ENCODE assay signal across 1 cellular context in the genomic region with DNA sequence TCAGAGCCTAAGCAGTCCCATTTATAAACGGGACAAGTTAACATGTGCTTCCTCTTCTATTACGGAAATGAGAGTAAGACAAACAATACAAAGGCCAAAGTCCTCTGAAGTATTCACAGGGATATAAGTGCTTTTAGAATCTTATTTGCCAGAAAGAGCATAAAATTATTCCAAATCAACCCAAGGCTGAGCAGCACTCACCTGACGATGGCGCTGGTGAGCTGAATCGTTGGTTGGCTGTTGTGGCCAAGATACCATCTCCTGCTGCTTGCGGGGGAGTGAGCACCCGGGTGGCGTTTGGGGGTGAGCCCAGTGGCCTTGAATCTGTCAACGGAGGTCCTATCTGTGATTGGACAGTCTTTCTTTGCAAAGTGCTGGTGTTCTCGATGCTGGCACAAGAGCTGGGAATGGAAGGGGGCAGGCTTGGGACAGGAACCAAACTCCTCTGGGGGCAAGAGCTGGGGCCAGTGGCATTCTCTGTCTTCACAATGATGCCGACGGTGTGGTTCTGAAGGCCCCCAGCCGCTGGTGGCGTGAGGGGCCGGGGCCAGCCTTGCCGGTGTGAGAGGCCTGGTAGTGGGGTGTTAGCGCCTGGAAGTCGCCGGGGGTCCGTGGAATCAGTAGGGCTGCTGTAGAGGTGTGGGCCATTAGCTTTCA.
TF ChIP-seq lines count a peak whose summit lies in the region.

No MANE protein-coding gene starts in this region.

TF ChIP-seq in K562, 482 proteins besides CTCF, POLR2A, EP300 and RAD21 (continued from another document and continues in another):
- TF ChIP-seq, protein P1, sequence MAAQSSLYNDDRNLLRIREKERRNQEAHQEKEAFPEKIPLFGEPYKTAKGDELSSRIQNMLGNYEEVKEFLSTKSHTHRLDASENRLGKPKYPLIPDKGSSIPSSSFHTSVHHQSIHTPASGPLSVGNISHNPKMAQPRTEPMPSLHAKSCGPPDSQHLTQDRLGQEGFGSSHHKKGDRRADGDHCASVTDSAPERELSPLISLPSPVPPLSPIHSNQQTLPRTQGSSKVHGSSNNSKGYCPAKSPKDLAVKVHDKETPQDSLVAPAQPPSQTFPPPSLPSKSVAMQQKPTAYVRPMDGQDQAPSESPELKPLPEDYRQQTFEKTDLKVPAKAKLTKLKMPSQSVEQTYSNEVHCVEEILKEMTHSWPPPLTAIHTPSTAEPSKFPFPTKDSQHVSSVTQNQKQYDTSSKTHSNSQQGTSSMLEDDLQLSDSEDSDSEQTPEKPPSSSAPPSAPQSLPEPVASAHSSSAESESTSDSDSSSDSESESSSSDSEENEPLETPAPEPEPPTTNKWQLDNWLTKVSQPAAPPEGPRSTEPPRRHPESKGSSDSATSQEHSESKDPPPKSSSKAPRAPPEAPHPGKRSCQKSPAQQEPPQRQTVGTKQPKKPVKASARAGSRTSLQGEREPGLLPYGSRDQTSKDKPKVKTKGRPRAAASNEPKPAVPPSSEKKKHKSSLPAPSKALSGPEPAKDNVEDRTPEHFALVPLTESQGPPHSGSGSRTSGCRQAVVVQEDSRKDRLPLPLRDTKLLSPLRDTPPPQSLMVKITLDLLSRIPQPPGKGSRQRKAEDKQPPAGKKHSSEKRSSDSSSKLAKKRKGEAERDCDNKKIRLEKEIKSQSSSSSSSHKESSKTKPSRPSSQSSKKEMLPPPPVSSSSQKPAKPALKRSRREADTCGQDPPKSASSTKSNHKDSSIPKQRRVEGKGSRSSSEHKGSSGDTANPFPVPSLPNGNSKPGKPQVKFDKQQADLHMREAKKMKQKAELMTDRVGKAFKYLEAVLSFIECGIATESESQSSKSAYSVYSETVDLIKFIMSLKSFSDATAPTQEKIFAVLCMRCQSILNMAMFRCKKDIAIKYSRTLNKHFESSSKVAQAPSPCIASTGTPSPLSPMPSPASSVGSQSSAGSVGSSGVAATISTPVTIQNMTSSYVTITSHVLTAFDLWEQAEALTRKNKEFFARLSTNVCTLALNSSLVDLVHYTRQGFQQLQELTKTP (IDR thresholded peaks at IDR 0.05; ENCODE audit: low read depth in 1 of 2, partially characterized antibody in 2 of 2), result no peak
- TF ChIP-seq, protein P2, sequence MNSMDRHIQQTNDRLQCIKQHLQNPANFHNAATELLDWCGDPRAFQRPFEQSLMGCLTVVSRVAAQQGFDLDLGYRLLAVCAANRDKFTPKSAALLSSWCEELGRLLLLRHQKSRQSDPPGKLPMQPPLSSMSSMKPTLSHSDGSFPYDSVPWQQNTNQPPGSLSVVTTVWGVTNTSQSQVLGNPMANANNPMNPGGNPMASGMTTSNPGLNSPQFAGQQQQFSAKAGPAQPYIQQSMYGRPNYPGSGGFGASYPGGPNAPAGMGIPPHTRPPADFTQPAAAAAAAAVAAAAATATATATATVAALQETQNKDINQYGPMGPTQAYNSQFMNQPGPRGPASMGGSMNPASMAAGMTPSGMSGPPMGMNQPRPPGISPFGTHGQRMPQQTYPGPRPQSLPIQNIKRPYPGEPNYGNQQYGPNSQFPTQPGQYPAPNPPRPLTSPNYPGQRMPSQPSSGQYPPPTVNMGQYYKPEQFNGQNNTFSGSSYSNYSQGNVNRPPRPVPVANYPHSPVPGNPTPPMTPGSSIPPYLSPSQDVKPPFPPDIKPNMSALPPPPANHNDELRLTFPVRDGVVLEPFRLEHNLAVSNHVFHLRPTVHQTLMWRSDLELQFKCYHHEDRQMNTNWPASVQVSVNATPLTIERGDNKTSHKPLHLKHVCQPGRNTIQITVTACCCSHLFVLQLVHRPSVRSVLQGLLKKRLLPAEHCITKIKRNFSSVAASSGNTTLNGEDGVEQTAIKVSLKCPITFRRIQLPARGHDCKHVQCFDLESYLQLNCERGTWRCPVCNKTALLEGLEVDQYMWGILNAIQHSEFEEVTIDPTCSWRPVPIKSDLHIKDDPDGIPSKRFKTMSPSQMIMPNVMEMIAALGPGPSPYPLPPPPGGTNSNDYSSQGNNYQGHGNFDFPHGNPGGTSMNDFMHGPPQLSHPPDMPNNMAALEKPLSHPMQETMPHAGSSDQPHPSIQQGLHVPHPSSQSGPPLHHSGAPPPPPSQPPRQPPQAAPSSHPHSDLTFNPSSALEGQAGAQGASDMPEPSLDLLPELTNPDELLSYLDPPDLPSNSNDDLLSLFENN (IDR thresholded peaks at IDR 0.05; ENCODE audit: low read depth in 2 of 2, low read length in 2 of 2), result peak in 1 of 2 experiments; percentile 89; a peak in 2 of 4 replicates
- TF ChIP-seq FOXM1 (IDR thresholded peaks at IDR 0.05; ENCODE audit: low read depth) (0 out of 2 replicates have a peak, but pooled peaks have one; percentile 27), FOXM1 (CRISPR knock-in tag; IDR thresholded peaks at IDR 0.05; ENCODE audit: low read depth) (no peak), ZEB2 (IDR thresholded peaks at IDR 0.05) (no peak), U2AF2 (optimal IDR thresholded peaks at IDR 0.05; ENCODE audit: low read depth, low read length) (no peak), SMARCE1 (IDR thresholded peaks at IDR 0.05) (peak; percentile 91), HSF4 (CRISPR knock-in tag; IDR thresholded peaks at IDR 0.05; ENCODE audit: borderline replicate concordance) (no peak), PTTG1 (tag; IDR thresholded peaks at IDR 0.05; ENCODE audit: low read depth) (no peak), ZNF699 (CRISPR knock-in tag; IDR thresholded peaks at IDR 0.05; ENCODE audit: insufficient replicate concordance) (no peak), HMG20B (CRISPR knock-in tag; IDR thresholded peaks at IDR 0.05) (no peak), HMGN3 (IDR thresholded peaks at IDR 0.05; ENCODE audit: borderline replicate concordance, extremely low read depth, insufficient read length, low read depth, low read length) (peak; percentile 75), ELF4 (CRISPR knock-in tag; IDR thresholded peaks at IDR 0.05) (no peak), PPARD (CRISPR knock-in tag; IDR thresholded peaks at IDR 0.05) (no peak), L3MBTL2 (IDR thresholded peaks at IDR 0.05) (peak; percentile 63), SETDB1 (IDR thresholded peaks at IDR 0.05; ENCODE audit: low read length) (no peak), FOXP1 (CRISPR knock-in tag; IDR thresholded peaks at IDR 0.05) (peak; percentile 70), CBX5 (IDR thresholded peaks at IDR 0.05; ENCODE audit: borderline replicate concordance, low read depth) (no peak), HNRNPH1 (optimal IDR thresholded peaks at IDR 0.05; ENCODE audit: low read depth, low read length) (no peak), CHCHD3 (CRISPR knock-in tag; IDR thresholded peaks at IDR 0.05) (no peak), NCOA6 (IDR thresholded peaks at IDR 0.05) (no peak)
- TF ChIP-seq, protein P3, sequence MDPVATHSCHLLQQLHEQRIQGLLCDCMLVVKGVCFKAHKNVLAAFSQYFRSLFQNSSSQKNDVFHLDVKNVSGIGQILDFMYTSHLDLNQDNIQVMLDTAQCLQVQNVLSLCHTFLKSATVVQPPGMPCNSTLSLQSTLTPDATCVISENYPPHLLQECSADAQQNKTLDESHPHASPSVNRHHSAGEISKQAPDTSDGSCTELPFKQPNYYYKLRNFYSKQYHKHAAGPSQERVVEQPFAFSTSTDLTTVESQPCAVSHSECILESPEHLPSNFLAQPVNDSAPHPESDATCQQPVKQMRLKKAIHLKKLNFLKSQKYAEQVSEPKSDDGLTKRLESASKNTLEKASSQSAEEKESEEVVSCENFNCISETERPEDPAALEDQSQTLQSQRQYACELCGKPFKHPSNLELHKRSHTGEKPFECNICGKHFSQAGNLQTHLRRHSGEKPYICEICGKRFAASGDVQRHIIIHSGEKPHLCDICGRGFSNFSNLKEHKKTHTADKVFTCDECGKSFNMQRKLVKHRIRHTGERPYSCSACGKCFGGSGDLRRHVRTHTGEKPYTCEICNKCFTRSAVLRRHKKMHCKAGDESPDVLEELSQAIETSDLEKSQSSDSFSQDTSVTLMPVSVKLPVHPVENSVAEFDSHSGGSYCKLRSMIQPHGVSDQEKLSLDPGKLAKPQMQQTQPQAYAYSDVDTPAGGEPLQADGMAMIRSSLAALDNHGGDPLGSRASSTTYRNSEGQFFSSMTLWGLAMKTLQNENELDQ (CRISPR knock-in tag; IDR thresholded peaks at IDR 0.05; ENCODE audit: borderline replicate concordance), result no peak
- TF ChIP-seq, protein P4, sequence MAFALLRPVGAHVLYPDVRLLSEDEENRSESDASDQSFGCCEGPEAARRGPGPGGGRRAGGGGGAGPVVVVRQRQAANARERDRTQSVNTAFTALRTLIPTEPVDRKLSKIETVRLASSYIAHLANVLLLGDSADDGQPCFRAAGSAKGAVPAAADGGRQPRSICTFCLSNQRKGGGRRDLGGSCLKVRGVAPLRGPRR (CRISPR knock-in tag; IDR thresholded peaks at IDR 0.05), result no peak
- TF ChIP-seq, protein P5, sequence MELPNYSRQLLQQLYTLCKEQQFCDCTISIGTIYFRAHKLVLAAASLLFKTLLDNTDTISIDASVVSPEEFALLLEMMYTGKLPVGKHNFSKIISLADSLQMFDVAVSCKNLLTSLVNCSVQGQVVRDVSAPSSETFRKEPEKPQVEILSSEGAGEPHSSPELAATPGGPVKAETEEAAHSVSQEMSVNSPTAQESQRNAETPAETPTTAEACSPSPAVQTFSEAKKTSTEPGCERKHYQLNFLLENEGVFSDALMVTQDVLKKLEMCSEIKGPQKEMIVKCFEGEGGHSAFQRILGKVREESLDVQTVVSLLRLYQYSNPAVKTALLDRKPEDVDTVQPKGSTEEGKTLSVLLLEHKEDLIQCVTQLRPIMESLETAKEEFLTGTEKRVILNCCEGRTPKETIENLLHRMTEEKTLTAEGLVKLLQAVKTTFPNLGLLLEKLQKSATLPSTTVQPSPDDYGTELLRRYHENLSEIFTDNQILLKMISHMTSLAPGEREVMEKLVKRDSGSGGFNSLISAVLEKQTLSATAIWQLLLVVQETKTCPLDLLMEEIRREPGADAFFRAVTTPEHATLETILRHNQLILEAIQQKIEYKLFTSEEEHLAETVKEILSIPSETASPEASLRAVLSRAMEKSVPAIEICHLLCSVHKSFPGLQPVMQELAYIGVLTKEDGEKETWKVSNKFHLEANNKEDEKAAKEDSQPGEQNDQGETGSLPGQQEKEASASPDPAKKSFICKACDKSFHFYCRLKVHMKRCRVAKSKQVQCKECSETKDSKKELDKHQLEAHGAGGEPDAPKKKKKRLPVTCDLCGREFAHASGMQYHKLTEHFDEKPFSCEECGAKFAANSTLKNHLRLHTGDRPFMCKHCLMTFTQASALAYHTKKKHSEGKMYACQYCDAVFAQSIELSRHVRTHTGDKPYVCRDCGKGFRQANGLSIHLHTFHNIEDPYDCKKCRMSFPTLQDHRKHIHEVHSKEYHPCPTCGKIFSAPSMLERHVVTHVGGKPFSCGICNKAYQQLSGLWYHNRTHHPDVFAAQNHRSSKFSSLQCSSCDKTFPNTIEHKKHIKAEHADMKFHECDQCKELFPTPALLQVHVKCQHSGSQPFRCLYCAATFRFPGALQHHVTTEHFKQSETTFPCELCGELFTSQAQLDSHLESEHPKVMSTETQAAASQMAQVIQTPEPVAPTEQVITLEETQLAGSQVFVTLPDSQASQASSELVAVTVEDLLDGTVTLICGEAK (IDR thresholded peaks at IDR 0.05), result no peak
- TF ChIP-seq, protein P5 (CRISPR knock-in tag; IDR thresholded peaks at IDR 0.05), result no peak
- TF ChIP-seq, protein P6, sequence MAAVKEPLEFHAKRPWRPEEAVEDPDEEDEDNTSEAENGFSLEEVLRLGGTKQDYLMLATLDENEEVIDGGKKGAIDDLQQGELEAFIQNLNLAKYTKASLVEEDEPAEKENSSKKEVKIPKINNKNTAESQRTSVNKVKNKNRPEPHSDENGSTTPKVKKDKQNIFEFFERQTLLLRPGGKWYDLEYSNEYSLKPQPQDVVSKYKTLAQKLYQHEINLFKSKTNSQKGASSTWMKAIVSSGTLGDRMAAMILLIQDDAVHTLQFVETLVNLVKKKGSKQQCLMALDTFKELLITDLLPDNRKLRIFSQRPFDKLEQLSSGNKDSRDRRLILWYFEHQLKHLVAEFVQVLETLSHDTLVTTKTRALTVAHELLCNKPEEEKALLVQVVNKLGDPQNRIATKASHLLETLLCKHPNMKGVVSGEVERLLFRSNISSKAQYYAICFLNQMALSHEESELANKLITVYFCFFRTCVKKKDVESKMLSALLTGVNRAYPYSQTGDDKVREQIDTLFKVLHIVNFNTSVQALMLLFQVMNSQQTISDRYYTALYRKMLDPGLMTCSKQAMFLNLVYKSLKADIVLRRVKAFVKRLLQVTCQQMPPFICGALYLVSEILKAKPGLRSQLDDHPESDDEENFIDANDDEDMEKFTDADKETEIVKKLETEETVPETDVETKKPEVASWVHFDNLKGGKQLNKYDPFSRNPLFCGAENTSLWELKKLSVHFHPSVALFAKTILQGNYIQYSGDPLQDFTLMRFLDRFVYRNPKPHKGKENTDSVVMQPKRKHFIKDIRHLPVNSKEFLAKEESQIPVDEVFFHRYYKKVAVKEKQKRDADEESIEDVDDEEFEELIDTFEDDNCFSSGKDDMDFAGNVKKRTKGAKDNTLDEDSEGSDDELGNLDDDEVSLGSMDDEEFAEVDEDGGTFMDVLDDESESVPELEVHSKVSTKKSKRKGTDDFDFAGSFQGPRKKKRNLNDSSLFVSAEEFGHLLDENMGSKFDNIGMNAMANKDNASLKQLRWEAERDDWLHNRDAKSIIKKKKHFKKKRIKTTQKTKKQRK (IDR thresholded peaks at IDR 0.05; ENCODE audit: borderline replicate concordance, low read depth, low read length), result no peak
- TF ChIP-seq, protein P7, sequence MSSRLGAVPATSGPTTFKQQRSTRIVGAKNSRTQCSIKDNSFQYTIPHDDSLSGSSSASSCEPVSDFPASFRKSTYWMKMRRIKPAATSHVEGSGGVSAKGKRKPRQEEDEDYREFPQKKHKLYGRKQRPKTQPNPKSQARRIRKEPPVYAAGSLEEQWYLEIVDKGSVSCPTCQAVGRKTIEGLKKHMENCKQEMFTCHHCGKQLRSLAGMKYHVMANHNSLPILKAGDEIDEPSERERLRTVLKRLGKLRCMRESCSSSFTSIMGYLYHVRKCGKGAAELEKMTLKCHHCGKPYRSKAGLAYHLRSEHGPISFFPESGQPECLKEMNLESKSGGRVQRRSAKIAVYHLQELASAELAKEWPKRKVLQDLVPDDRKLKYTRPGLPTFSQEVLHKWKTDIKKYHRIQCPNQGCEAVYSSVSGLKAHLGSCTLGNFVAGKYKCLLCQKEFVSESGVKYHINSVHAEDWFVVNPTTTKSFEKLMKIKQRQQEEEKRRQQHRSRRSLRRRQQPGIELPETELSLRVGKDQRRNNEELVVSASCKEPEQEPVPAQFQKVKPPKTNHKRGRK (tag; IDR thresholded peaks at IDR 0.05), result no peak
